8 cellular contexts compared by ENCODE assay signal in genomic region chr6:154510144-154510905, GRCh38. TPM values are rescaled to one million over a fixed set of nuclear protein-coding genes. Genes with fewer than 3 reads are reported as not detected.
A peak's percentile ranks its signal among the peaks of the same experiment; 100 is the strongest.
DNase-seq lines count a peak whose midpoint lies in the region; ATAC-seq and TF ChIP-seq lines count a peak whose summit lies in the region.

Gene CNKSR3 (minus strand): TSS chr6:154510685. CDS start chr6:154510114, 571 bp downstream.

- DNase-seq in ELF-1 (ENCODE audit: low read depth, low spot score) (peak; percentile 96), HuH-7 (ENCODE audit: low spot score) (peak; percentile 93), PC-9 (peak; percentile 71 to 80), body of pancreas (peak; percentile 94 to 97 (median 96)), iPS DF 19.7 (ENCODE audit: low read depth, low spot score) (peak; percentile 79), putamen (ENCODE audit: low spot score) (peak; percentile 78)
- DNase-seq in activated CD4-positive, CD25-positive, alpha-beta regulatory T cell (lab: John Stamatoyannopoulos, UW), result no peak

- H3K4me1 ChIP-seq in PC-9 (replicated peaks; ENCODE audit: insufficient read depth), result peaks cover 23% of the 10 kb centered on the region
- H3K4me1 ChIP-seq in body of pancreas, result peaks cover 56% of the 10 kb centered on the region

- no peak for TF ChIP-seq CTCF in PC-9 (conservative IDR thresholded peaks at IDR 0.05)
- TF ChIP-seq CTCF in body of pancreas (IDR thresholded peaks at IDR 0.05), result peak in 4 of 7 experiments; percentile 10 to 30 (median 23)

- no peaks in the 10 kb centered on the region for H4K20me1 ChIP-seq in PC-9 (ENCODE audit: insufficient read depth)

- no peaks in the 10 kb centered on the region for H3K79me2 ChIP-seq in PC-9 (ENCODE audit: low read depth)

- POLR2A ChIA-PET in PC-9 (lab: Charles Lee; ENCODE audit: unreplicated experiment), result interaction anchor here (0.6 to 0.7 kb wide), 4 partner anchors 45 to 591 kb away, joined by 3 to 6 read pairs (median 5); no protein-coding TSS in a partner anchor

- no peaks in the 10 kb centered on the region for H3K9me3 ChIP-seq in PC-9 (ENCODE audit: insufficient read depth, low read depth)
- no peaks in the 10 kb centered on the region for H3K9me3 ChIP-seq in body of pancreas

- intact Hi-C loops in PC-9 (cut with micrococcal nuclease; ENCODE audit: unreplicated experiment) (loop anchor here (1.0 to 10.0 kb wide), 3 partner anchors 126 to 354 kb away; no protein-coding TSS in a partner anchor), body of pancreas (cut with DNase I) (no loop called here)

- H3K36me3 ChIP-seq in PC-9 (ENCODE audit: low read depth), result no peaks in the 10 kb centered on the region
- no peaks in the 10 kb centered on the region for H3K36me3 ChIP-seq in body of pancreas (replicated peaks in 1 of 2; ENCODE audit: insufficient read depth in 1 of 2, low read depth in 2 of 2)

- H3K27me3 ChIP-seq in PC-9 (ENCODE audit: insufficient read depth, low read depth), result no peaks in the 10 kb centered on the region
- H3K27me3 ChIP-seq in body of pancreas, result no peaks in the 10 kb centered on the region

- H3K4me3 ChIP-seq in PC-9 (peak within 1 kb of the TSS; percentile 94), body of pancreas (peak within 1 kb of the TSS; percentile 69 to 88)

- H3K4me2 ChIP-seq in PC-9, result peak within 1 kb of the TSS; percentile 98

- ATAC-seq in GM21529 (IDR thresholded peaks at IDR 0.05; ENCODE audit: unreplicated experiment) (peak; percentile 78), body of pancreas (peak; percentile 84)

- peak within 1 kb of the TSS; percentile 97 for H2AFZ ChIP-seq in PC-9

- H3F3A ChIP-seq in PC-9 (ENCODE audit: insufficient read depth, low read depth), result peaks cover 15% of the 10 kb centered on the region; the same call in 1 of the 2 replicates

- CTCF ChIA-PET in PC-9 (lab: Charles Lee), result interaction anchor here (0.7 to 1.4 kb wide), 2 partner anchors 90 to 165 kb away, joined by 3 to 6 read pairs; no protein-coding TSS in a partner anchor

- peak; percentile 92 to 94 (median 94) for TF ChIP-seq POLR2A in body of pancreas (IDR thresholded peaks at IDR 0.05)

- WGBS in body of pancreas, 2 donors, result 0% methylated on average over 30 to 73 of the region's 86 CpGs

- no peaks in the 10 kb centered on the region for H3K9me2 ChIP-seq in PC-9 (ENCODE audit: insufficient read depth)

- BruUV-seq in PC-9 (replicated peaks; lab: Mats Ljungman, UMichigan), result no TSS peak

- H3K27ac ChIP-seq in PC-9 (peak within 1 kb of the TSS; percentile 66), body of pancreas (peak within 1 kb of the TSS; percentile 96 to 99 (median 98))

RNA-seq across cellular contexts. Expression of gene CNKSR3, which starts in this region (rescaled TPM):
- total RNA-seq in PC-9 (2021) (3.4 and 4.7 TPM in 2 replicates), body of pancreas (10 to 100 TPM in 1 of 2 donors, 1 to 10 TPM in 1; 9.3 to 13.2 TPM)

Comparison
In these comparisons a context has a peak if more than half of its experiments do, and no peak if none do; other contexts are left out.
1. DNase-seq: peak in ELF-1 (single experiment), HuH-7 (single experiment), PC-9 (2 of 2), body of pancreas (4 of 4), iPS DF 19.7 (single experiment) and putamen (single experiment); none in activated CD4-positive, CD25-positive, alpha-beta regulatory T cell (0 of 4).